18 cellular contexts compared by ENCODE assay signal in genomic region chr13:98827449-98827848, GRCh38.
DNase-seq lines count a peak whose midpoint lies in the region; ATAC-seq, FAIRE-seq and TF ChIP-seq lines count a peak whose summit lies in the region.
"Had no signal": no experiment of that assay in that cellular context is flagged by ENCODE, and none has a peak within 500 bp of the region (broad histone marks: within the 10 kb centered on the region; RNA-seq: fewer than 3 reads in every experiment).

No MANE protein-coding gene starts in this region.

- peak; percentile 51 for DNase-seq in H7
- DNase-seq in H1 (ENCODE audit: low read depth in 1 of 2, low spot score in 2 of 2), result peak in 1 of 2 experiments; percentile 58
- DNase-seq in islet precursor cell, result peak; percentile 63
- DNase-seq in activated T-cell treated with anti-CD3 and anti-CD28 coated beads, Interleukin-2, amount 50 U/mL, for 4 hours, result no peak
- DNase-seq in T-helper 2 cell, result no peak
- DNase-seq in GM20000 (ENCODE audit: low spot score), result no peak
- DNase-seq: C1 segment of cervical spinal cord, DND-41, GDM1, NCI-H1105 treated with DMSO at 0.1 percent for 48 hours, NCI-H187 treated with DMSO at 0.1 percent for 48 hours, NCI-H510A, NCI-H774 had no signal

- H2BK5ac ChIP-seq in H1 (ENCODE audit: low read depth, low read length), result no peak overlapping the region

- no peaks in the 10 kb centered on the region for H3K9me3 Mint-ChIP-seq in activated T-cell treated with anti-CD3 and anti-CD28 coated beads, Interleukin-2, amount 50 U/mL, for 4 hours

- peaks cover 6% of the 10 kb centered on the region for H3K4me1 Mint-ChIP-seq in activated T-cell treated with anti-CD3 and anti-CD28 coated beads, Interleukin-2, amount 50 U/mL, for 4 hours (ENCODE audit: low read depth)

- no peak overlapping the region for H3K27ac ChIP-seq in H1 (ENCODE audit: low read depth, low read length)
- no peak overlapping the region for H3K27ac ChIP-seq in neural cell (ENCODE audit: low read length)
- H3K27ac ChIP-seq: A549, SJSA1 had no signal

- H3K27me3 Mint-ChIP-seq in activated T-cell treated with anti-CD3 and anti-CD28 coated beads, Interleukin-2, amount 50 U/mL, for 4 hours (ENCODE audit: low read depth), result no peaks in the 10 kb centered on the region

- H3K4me3 Mint-ChIP-seq in activated T-cell treated with anti-CD3 and anti-CD28 coated beads, Interleukin-2, amount 50 U/mL, for 4 hours, result no peak overlapping the region

- H4K8ac ChIP-seq in H1 (ENCODE audit: extremely low read depth, insufficient read depth, low read length), result no peak overlapping the region

- TF ChIP-seq CTCF in H1 (IDR thresholded peaks at IDR 0.05; ENCODE audit: control extremely low read depth in 1 of 3, insufficient read depth in 1 of 3, low read depth in 1 of 3, low read length in 3 of 3) (peak; percentile 70 to 78 (median 78)), neural cell (IDR thresholded peaks at IDR 0.05; ENCODE audit: poor library complexity, severe bottlenecking) (peak; percentile 21), GM20000 (IDR thresholded peaks at IDR 0.05; ENCODE audit: extremely low read depth, missing control alignments) (no peak)

- no peak overlapping the region for H3K23ac ChIP-seq in H1 (ENCODE audit: insufficient read length)

- H3K9me2 ChIP-seq in neural cell (ENCODE audit: insufficient read depth, low read length), result no peaks in the 10 kb centered on the region

- POLR2A ChIA-PET in H1 (lab: Charles Lee; ENCODE audit: partially characterized antibody), result no interaction called here

- H4K20me1 ChIP-seq in H1 (replicated peaks in 1 of 2; ENCODE audit: control insufficient read depth in 1 of 2, insufficient read depth in 2 of 2, low read length in 2 of 2), result no peaks in the 10 kb centered on the region
- H4K20me1 ChIP-seq in neural cell (ENCODE audit: insufficient read depth), result no peaks in the 10 kb centered on the region

- H3K79me1 ChIP-seq in H1 (ENCODE audit: low read depth, low read length), result no peaks in the 10 kb centered on the region; the same call in 1 of the 2 replicates

- H3K14ac ChIP-seq in H1 (ENCODE audit: insufficient read length), result no peak overlapping the region

- no peak for ATAC-seq in activated T-cell treated with anti-CD3 and anti-CD28 coated beads, Interleukin-2, amount 50 U/mL, for 4 hours
- no peak for ATAC-seq in GM21360 (IDR thresholded peaks at IDR 0.05; ENCODE audit: unreplicated experiment)
- ATAC-seq: A549, GM12878 had no signal

- H3K36me3 ChIP-seq in H7 (replicated peaks; ENCODE audit: control insufficient read depth, insufficient read depth, low read length), result no peaks in the 10 kb centered on the region
- H3K36me3 ChIP-seq in H1 (ENCODE audit: control insufficient read depth in 2 of 4, insufficient read depth in 4 of 4, low read length in 3 of 4), result no peaks in the 10 kb centered on the region
- H3K36me3 ChIP-seq in neural cell (ENCODE audit: insufficient read depth, low read length), result no peaks in the 10 kb centered on the region

- H3K27me3 ChIP-seq in H7 (ENCODE audit: control insufficient read depth, insufficient read depth, low read length) (no peaks in the 10 kb centered on the region), H1 (replicated peaks in 1 of 4; ENCODE audit: control insufficient read depth in 3 of 4, extremely low read depth in 1 of 4, insufficient read depth in 3 of 4, low read length in 3 of 4) (no peaks in the 10 kb centered on the region; a peak in 2 of 7 replicates), neural cell (ENCODE audit: insufficient read depth, low read depth, low read length) (no peaks in the 10 kb centered on the region)
- H3K27me3 ChIP-seq: SJSA1 had no signal

- no peak overlapping the region for H3K4me2 ChIP-seq in H1 (ENCODE audit: insufficient read depth in 1 of 2, low read depth in 2 of 2, low read length in 2 of 2)
- no peak overlapping the region for H3K4me2 ChIP-seq in neural cell (ENCODE audit: low read length)
- H3K4me2 ChIP-seq: A549 had no signal

- no peak overlapping the region; the same call in 1 of the 2 replicates for H2BK20ac ChIP-seq in H1 (ENCODE audit: low read length)

- H3F3A ChIP-seq in neural cell (ENCODE audit: insufficient read depth, low read length, poor library complexity, severe bottlenecking), result no peaks in the 10 kb centered on the region

- no peak overlapping the region for H4K91ac ChIP-seq in H1 (replicated peaks; ENCODE audit: insufficient read length, low read length)

- TF ChIP-seq RAD21 in H1 (IDR thresholded peaks at IDR 0.05 in 1 of 2, conservative IDR thresholded peaks at IDR 0.05 in 1 of 2; ENCODE audit: low read depth in 2 of 2, low read length in 2 of 2), result peak; percentile 56 to 68
- no peak for TF ChIP-seq RAD21 in neural cell (conservative IDR thresholded peaks at IDR 0.05)

- H3K4me1 ChIP-seq in H1 (replicated peaks in 1 of 4; ENCODE audit: control insufficient read depth in 3 of 4, insufficient read depth in 4 of 4, low read length in 3 of 4), result peaks cover 0 to 9% (median 5%) of the 10 kb centered on the region in 4 experiments; a peak in 4 of 7 replicates
- H3K4me1 ChIP-seq: SJSA1 had no signal

- H3K23me2 ChIP-seq in H1 (ENCODE audit: low read depth, low read length), result no peaks in the 10 kb centered on the region

- no peak overlapping the region for H2BK12ac ChIP-seq in H1 (ENCODE audit: low read depth, low read length)

- H3K56ac ChIP-seq in H1 (replicated peaks; ENCODE audit: insufficient read length, low read depth, low read length), result no peak overlapping the region

- H3K4me3 ChIP-seq in H7 (ENCODE audit: insufficient read depth, low read depth, low read length) (no peak overlapping the region), H1 (ENCODE audit: extremely low read depth in 1 of 4, insufficient read depth in 2 of 4, low read depth in 3 of 4, low read length in 4 of 4) (no peak overlapping the region), neural cell (ENCODE audit: low read length) (no peak overlapping the region)
- H3K4me3 ChIP-seq: A549, GM12878, SJSA1 had no signal

- H2BK15ac ChIP-seq in H1 (ENCODE audit: low read length), result no peak overlapping the region

- no peaks in the 10 kb centered on the region for H3K9me3 ChIP-seq in H1 (ENCODE audit: insufficient read depth in 2 of 2, low read depth in 1 of 2, low read length in 1 of 2)
- no peaks in the 10 kb centered on the region for H3K9me3 ChIP-seq in neural cell (ENCODE audit: low read length)
- H3K9me3 ChIP-seq: A549, SJSA1 had no signal

- H3K18ac ChIP-seq in H1 (ENCODE audit: extremely low read depth, low read length), result no peak overlapping the region

- TF ChIP-seq EP300 in H1 (IDR thresholded peaks at IDR 0.05; ENCODE audit: borderline replicate concordance in 1 of 2, low read depth in 2 of 2, low read length in 2 of 2) (no peak), neural cell (conservative IDR thresholded peaks at IDR 0.05; ENCODE audit: poor library complexity, severe bottlenecking) (no peak)

- WGBS in H1 (ENCODE audit: extremely low coverage in 1 of 2, insufficient coverage in 1 of 2, insufficient read length in 1 of 2, insufficient replicate concordance in 2 of 2, low coverage in 1 of 2, low lambda C conversion rate in 2 of 2, missing lambda C conversion rate in 1 of 2), 2 experiments, result 56% methylated on average over 14 of the region's 14 CpGs; no CpG with 5 or more reads in 1 of the 2 experiments

- H3K9ac ChIP-seq in H1 (replicated peaks in 1 of 4; ENCODE audit: extremely low read depth in 1 of 4, low read depth in 3 of 4, low read length in 3 of 4), result no peak overlapping the region
- no peak overlapping the region for H3K9ac ChIP-seq in neural cell (ENCODE audit: low read length)

- H3K4ac ChIP-seq in H1 (replicated peaks; ENCODE audit: insufficient read length, low read depth, low read length), result no peak overlapping the region

- H3K79me2 ChIP-seq in H1 (ENCODE audit: control insufficient read depth in 1 of 2, insufficient read depth in 2 of 2, low read length in 2 of 2) (no peaks in the 10 kb centered on the region), neural cell (replicated peaks; ENCODE audit: insufficient read depth, low read length) (no peaks in the 10 kb centered on the region)

- H2BK120ac ChIP-seq in H1 (replicated peaks; ENCODE audit: low read depth, low read length), result no peak overlapping the region

- H4K5ac ChIP-seq in H1 (ENCODE audit: insufficient read length, low read depth, low read length), result no peak overlapping the region

- FAIRE-seq in H1 (lab: Jason Lieb, UNC), result no peak
- FAIRE-seq: A549, GM12878 had no signal

- H2AFZ ChIP-seq in H1 (ENCODE audit: low read length), result no peak overlapping the region
- H2AFZ ChIP-seq in neural cell (ENCODE audit: low read depth, low read length), result no peak overlapping the region

- H2AK5ac ChIP-seq in H1 (ENCODE audit: low read depth, low read length), result no peak overlapping the region

- no peak for TF ChIP-seq POLR2A in H1 (IDR thresholded peaks at IDR 0.05; ENCODE audit: control extremely low read depth in 1 of 2, low read depth in 2 of 2, low read length in 2 of 2)

- CTCF ChIA-PET in H1 (lab: Charles Lee; ENCODE audit: partially characterized antibody), result interaction anchor here (0.5 to 4.4 kb wide), 21 partner anchors 10 to 442 kb away, joined by 3 to 59 read pairs (median 3); no protein-coding TSS in a partner anchor

- H3K36me3 Mint-ChIP-seq in activated T-cell treated with anti-CD3 and anti-CD28 coated beads, Interleukin-2, amount 50 U/mL, for 4 hours (ENCODE audit: insufficient read depth), result peaks cover 57% of the 10 kb centered on the region

TF ChIP-seq in H1, 55 proteins besides CTCF, POLR2A, EP300 and RAD21 (continues in another document):
- peak; percentile 68; the same call in 1 of the 2 replicates for TF ChIP-seq E2F6 (IDR thresholded peaks at IDR 0.05)

TF ChIP-seq in neural cell, 6 proteins besides CTCF, POLR2A, EP300 and RAD21 (continues in another document):
- TF ChIP-seq TAF1 (IDR thresholded peaks at IDR 0.05; ENCODE audit: low read depth) (no peak), POLR2AphosphoS5 (IDR thresholded peaks at IDR 0.05) (no peak), MXI1 (conservative IDR thresholded peaks at IDR 0.05; ENCODE audit: poor library complexity, severe bottlenecking) (no peak), SMC3 (conservative IDR thresholded peaks at IDR 0.05; ENCODE audit: poor library complexity) (no peak)

Comparison
In these comparisons a context has a peak if more than half of its experiments do, and no peak if none do; other contexts are left out.
1. DNase-seq: peak in H7 (single experiment) and islet precursor cell (single experiment); none in activated T-cell treated with anti-CD3 and anti-CD28 coated beads, Interleukin-2, amount 50 U/mL, for 4 hours (single experiment), T-helper 2 cell (0 of 5) and GM20000 (single experiment).